Comparison of ENCODE assay signal across 8 cellular contexts in the genomic region with DNA sequence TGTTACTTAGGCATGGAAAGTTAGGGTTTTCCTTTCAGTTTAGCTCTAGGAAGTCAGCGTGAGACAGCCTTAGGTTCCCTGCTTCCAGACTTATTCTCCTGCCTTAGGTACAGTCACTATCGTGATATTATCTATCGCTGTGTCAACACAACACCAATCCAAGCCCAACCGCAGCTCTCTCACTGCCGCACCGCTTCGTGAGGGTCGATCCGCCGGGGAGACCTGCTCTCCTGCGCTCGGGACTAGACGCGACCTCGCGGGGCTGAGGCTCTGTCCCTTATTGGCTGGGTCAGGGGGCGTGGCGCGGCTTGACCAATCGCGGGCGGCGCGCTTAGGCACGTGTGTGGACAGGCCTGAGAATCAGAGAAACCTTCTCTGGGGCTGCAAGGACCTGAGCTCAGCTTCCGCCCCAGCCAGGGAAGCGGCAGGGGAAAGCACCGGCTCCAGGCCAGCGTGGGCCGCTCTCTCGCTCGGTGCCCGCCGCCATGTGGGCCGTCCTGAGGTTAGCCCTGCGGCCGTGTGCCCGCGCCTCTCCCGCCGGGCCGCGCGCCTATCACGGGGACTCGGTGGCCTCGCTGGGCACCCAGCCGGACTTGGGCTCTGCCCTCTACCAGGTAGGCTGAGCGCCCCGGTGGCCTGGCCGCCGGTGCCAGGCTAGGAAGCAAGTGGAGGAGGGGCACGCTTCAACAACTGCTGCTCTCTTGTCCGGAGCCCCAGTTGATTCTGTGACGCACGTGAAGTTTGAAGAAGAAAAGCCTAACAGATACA. TPM values are rescaled to one million over a fixed set of nuclear protein-coding genes. Genes with fewer than 3 reads are reported as not detected.
DNase-seq lines count a peak whose midpoint lies in the region; ATAC-seq and TF ChIP-seq lines count a peak whose summit lies in the region.

A gene (plus strand): TSS at position 400 of the 768 bp plus-strand sequence. CDS start 86 bp downstream, at position 486.

- H3K27me3 Mint-ChIP-seq in natural killer cell treated with Interleukin-12 subunit alpha and Interleukin-12 subunit beta and Interleukin-15 and Interleukin-18, amount 100 ng/mL, for 72 hours, result no peaks in the 10 kb centered on the region

- no peak for TF ChIP-seq CTCF in fibroblast of pulmonary artery (IDR thresholded peaks at IDR 0.05; ENCODE audit: low read length, missing control alignments)

- no peaks in the 10 kb centered on the region for H3K36me3 ChIP-seq in H7 (replicated peaks; ENCODE audit: control insufficient read depth, insufficient read depth, low read length)

- H3K36me3 Mint-ChIP-seq in natural killer cell treated with Interleukin-12 subunit alpha and Interleukin-12 subunit beta and Interleukin-15 and Interleukin-18, amount 100 ng/mL, for 72 hours, result peaks cover 6% of the 10 kb centered on the region

- peak within 1 kb of the TSS; percentile 90 to 92 for H3K27ac Mint-ChIP-seq in natural killer cell treated with Interleukin-12 subunit alpha and Interleukin-12 subunit beta and Interleukin-15 and Interleukin-18, amount 100 ng/mL, for 72 hours

- peak within 1 kb of the TSS; percentile 86 for H3K4me3 ChIP-seq in H7 (ENCODE audit: insufficient read depth, low read depth, low read length)
- H3K4me3 ChIP-seq in fibroblast of pulmonary artery (replicated peaks; ENCODE audit: low read depth, low read length), result peak within 1 kb of the TSS; percentile 77

- H3K27me3 ChIP-seq in H7 (ENCODE audit: control insufficient read depth, insufficient read depth, low read length), result no peaks in the 10 kb centered on the region

- peak; percentile 91 for TF ChIP-seq POLR2A in Raji (IDR thresholded peaks at IDR 0.05; ENCODE audit: insufficient read depth, low read depth, low read length)

- peak within 1 kb of the TSS; percentile 91 for H3K4me3 Mint-ChIP-seq in natural killer cell treated with Interleukin-12 subunit alpha and Interleukin-12 subunit beta and Interleukin-15 and Interleukin-18, amount 100 ng/mL, for 72 hours

- H3K4me1 Mint-ChIP-seq in natural killer cell treated with Interleukin-12 subunit alpha and Interleukin-12 subunit beta and Interleukin-15 and Interleukin-18, amount 100 ng/mL, for 72 hours (ENCODE audit: low read depth in 2 of 2), result peaks cover 35 to 37% of the 10 kb centered on the region in 2 donors

- DNase-seq in ELR (ENCODE audit: low read depth) (peak; percentile 97), H7 (peak; percentile 95), M059J (ENCODE audit: low read depth) (peak; percentile 97), fibroblast of pulmonary artery (ENCODE audit: low read depth) (peak; percentile 95)
- peak; percentile 93 for DNase-seq in activated effector memory CD4-positive, alpha-beta T cell treated with Interleukin-2 at 50 U/mL for 16 hours
- peak; percentile 98 for DNase-seq in natural killer cell treated with Interleukin-12 subunit alpha and Interleukin-12 subunit beta and Interleukin-15 and Interleukin-18, amount 100 ng/mL, for 72 hours (ENCODE audit: low spot score)
- DNase-seq in stimulated activated naive CD4-positive, alpha-beta T cell treated with Interleukin-2 at 50 U/mL for 16 hours (lab: John Stamatoyannopoulos, UW), result peak; percentile 96

- H3K9me3 Mint-ChIP-seq in natural killer cell treated with Interleukin-12 subunit alpha and Interleukin-12 subunit beta and Interleukin-15 and Interleukin-18, amount 100 ng/mL, for 72 hours, result peaks cover 7% of the 10 kb centered on the region

- ATAC-seq in natural killer cell treated with Interleukin-12 subunit alpha and Interleukin-12 subunit beta and Interleukin-15 and Interleukin-18, amount 100 ng/mL, for 72 hours, result peak; percentile 99

RNA-seq across cellular contexts. Expression of the gene that starts here (rescaled TPM):
- total RNA-seq in H7 (2014; rRNA removed; shearing (Covaris generic)), result 53.1 and 60.7 TPM in 2 replicates
- total RNA-seq in M059J (2014; rRNA removed; shearing (Covaris generic)), result 35.9 and 42.8 TPM in 2 replicates
- total RNA-seq in natural killer cell treated with Interleukin-12 subunit alpha and Interleukin-12 subunit beta and Interleukin-15 and Interleukin-18, amount 100 ng/mL, for 72 hours, result 10 to 100 TPM; 50.4 to 64.2 TPM

Comparison
In these comparisons a context has a peak if more than half of its experiments do, and no peak if none do; other contexts are left out.
1. Peak in every context shown above with its lines: DNase-seq, ATAC-seq and H3K4me3 ChIP-seq.